ENCODE assay signal across 8 cellular contexts in genomic region chr19:35644206-35644986, GRCh38. TPM values are rescaled to one million over a fixed set of nuclear protein-coding genes. Genes with fewer than 3 reads are reported as not detected.
DNase-seq lines count a peak whose midpoint lies in the region; ATAC-seq and TF ChIP-seq lines count a peak whose summit lies in the region.

No MANE protein-coding gene starts in this region.

- CTCF ChIA-PET in RWPE1 (lab: Yijun Ruan, JAX) = interaction anchor here (0.6 to 1.1 kb wide), 2 partner anchors 89 to 134 kb away, joined by 4 to 5 read pairs; no protein-coding TSS in a partner anchor

- H3K36me3 Mint-ChIP-seq in activated T-helper 2 cell treated with anti-CD3 and anti-CD28 coated beads, Interferon-gamma antibody, Interleukin-2, Interleukin-4, amounts not matched to agents 10 μg/mL and 5 μg/mL and 100 μg/mL, durations not matched to agents 14 hours and 24 hours and 36 hours (ENCODE audit: low read depth) = peaks cover 11% of the 10 kb centered on the region
- H3K36me3 Mint-ChIP-seq in nephron (ENCODE audit: low read depth) = peaks cover 4% of the 10 kb centered on the region

- H3K9me3 Mint-ChIP-seq in activated T-helper 2 cell treated with anti-CD3 and anti-CD28 coated beads, Interferon-gamma antibody, Interleukin-2, Interleukin-4, amounts not matched to agents 10 μg/mL and 5 μg/mL and 100 μg/mL, durations not matched to agents 14 hours and 24 hours and 36 hours = no peaks in the 10 kb centered on the region
- H3K9me3 Mint-ChIP-seq in nephron = no peaks in the 10 kb centered on the region

- peak; percentile 67 for ATAC-seq in GM21825 (IDR thresholded peaks at IDR 0.05; ENCODE audit: unreplicated experiment)

- intact Hi-C loops in activated T-helper 2 cell treated with anti-CD3 and anti-CD28 coated beads, Interferon-gamma antibody, Interleukin-2, Interleukin-4, amounts not matched to agents 10 μg/mL and 5 μg/mL and 100 μg/mL, durations not matched to agents 14 hours and 24 hours and 36 hours (cut with micrococcal nuclease) = loop anchor here (1.0 to 10.0 kb wide), 4 partner anchors 16 to 470 kb away; partner anchors contain the start of genes HAUS5, OVOL3, POLR2I and TBCB

- H3K27me3 Mint-ChIP-seq in activated T-helper 2 cell treated with anti-CD3 and anti-CD28 coated beads, Interferon-gamma antibody, Interleukin-2, Interleukin-4, amounts not matched to agents 10 μg/mL and 5 μg/mL and 100 μg/mL, durations not matched to agents 14 hours and 24 hours and 36 hours (ENCODE audit: low read depth) = no peaks in the 10 kb centered on the region
- H3K27me3 Mint-ChIP-seq in nephron (ENCODE audit: low read depth) = no peaks in the 10 kb centered on the region

- H3K4me1 Mint-ChIP-seq in activated T-helper 2 cell treated with anti-CD3 and anti-CD28 coated beads, Interferon-gamma antibody, Interleukin-2, Interleukin-4, amounts not matched to agents 10 μg/mL and 5 μg/mL and 100 μg/mL, durations not matched to agents 14 hours and 24 hours and 36 hours (ENCODE audit: low read depth) = peaks cover 25% of the 10 kb centered on the region
- peaks cover 12% of the 10 kb centered on the region for H3K4me1 Mint-ChIP-seq in nephron

- TF ChIP-seq CTCF in LNCaP clone FGC (IDR thresholded peaks at IDR 0.05; ENCODE audit: control insufficient read depth, extremely low read depth, insufficient read depth) (no peak), RWPE1 (conservative IDR thresholded peaks at IDR 0.05; ENCODE audit: low read depth) (no peak), fibroblast of pulmonary artery (IDR thresholded peaks at IDR 0.05; ENCODE audit: low read length, missing control alignments) (no peak), nephron (IDR thresholded peaks at IDR 0.05; ENCODE audit: unreplicated experiment in 3 of 3) (no peak)

- H3K4me3 ChIP-seq in LNCaP clone FGC (ENCODE audit: low read depth, low read length) (peak overlapping the region; percentile 60), fibroblast of pulmonary artery (replicated peaks; ENCODE audit: low read depth, low read length) (peak overlapping the region; percentile 60)

- POLR2A ChIA-PET in RWPE1 (lab: Yijun Ruan, JAX; ENCODE audit: low non-redundant PET) = no interaction called here

- DNase-seq in DMS79 (lab: John Stamatoyannopoulos, UW) (peak; percentile 95), LNCaP clone FGC (ENCODE audit: low read depth) (peak; percentile 89), RWPE1 (ENCODE audit: low spot score) (peak; percentile 97), fibroblast of pulmonary artery (ENCODE audit: low read depth) (peak; percentile 94)
- DNase-seq in activated T-helper 2 cell treated with anti-CD3 and anti-CD28 coated beads, Interferon-gamma antibody, Interleukin-2, Interleukin-4, amounts not matched to agents 10 μg/mL and 5 μg/mL and 100 μg/mL, durations not matched to agents 14 hours and 24 hours and 36 hours (ENCODE audit: low spot score) = peak; percentile 96
- peak; percentile 98 for DNase-seq in stimulated activated naive CD4-positive, alpha-beta T cell treated with Interleukin-2 at 50 U/mL for 16 hours (lab: John Stamatoyannopoulos, UW)

- H3K27ac ChIP-seq in RWPE1 = peak overlapping the region; percentile 95

- peak overlapping the region; percentile 79 for H3K4me3 Mint-ChIP-seq in activated T-helper 2 cell treated with anti-CD3 and anti-CD28 coated beads, Interferon-gamma antibody, Interleukin-2, Interleukin-4, amounts not matched to agents 10 μg/mL and 5 μg/mL and 100 μg/mL, durations not matched to agents 14 hours and 24 hours and 36 hours (ENCODE audit: low read depth)
- peak overlapping the region; percentile 86 to 90 (median 90) for H3K4me3 Mint-ChIP-seq in nephron

- peak overlapping the region; percentile 76 for H3K27ac Mint-ChIP-seq in activated T-helper 2 cell treated with anti-CD3 and anti-CD28 coated beads, Interferon-gamma antibody, Interleukin-2, Interleukin-4, amounts not matched to agents 10 μg/mL and 5 μg/mL and 100 μg/mL, durations not matched to agents 14 hours and 24 hours and 36 hours
- H3K27ac Mint-ChIP-seq in nephron = peak overlapping the region; percentile 73 to 96 (median 93)

RNA-seq across cellular contexts. Expression of gene ETV2, which starts 2.9 kb away (rescaled TPM):
- 1.0 and 1.6 TPM in 2 replicates for total RNA-seq in activated T-helper 2 cell treated with anti-CD3 and anti-CD28 coated beads, Interferon-gamma antibody, Interleukin-2, Interleukin-4, amounts not matched to agents 10 μg/mL and 5 μg/mL and 100 μg/mL, durations not matched to agents 14 hours and 24 hours and 36 hours

RNA-seq across cellular contexts. Expression of gene COX6B1, which starts 3.7 kb away (rescaled TPM):
- 431 and 461 TPM in 2 replicates for total RNA-seq in activated T-helper 2 cell treated with anti-CD3 and anti-CD28 coated beads, Interferon-gamma antibody, Interleukin-2, Interleukin-4, amounts not matched to agents 10 μg/mL and 5 μg/mL and 100 μg/mL, durations not matched to agents 14 hours and 24 hours and 36 hours

RNA-seq across cellular contexts. Expression of gene RBM42, which starts 15.6 kb away (rescaled TPM):
- 101 and 102 TPM in 2 replicates for total RNA-seq in activated T-helper 2 cell treated with anti-CD3 and anti-CD28 coated beads, Interferon-gamma antibody, Interleukin-2, Interleukin-4, amounts not matched to agents 10 μg/mL and 5 μg/mL and 100 μg/mL, durations not matched to agents 14 hours and 24 hours and 36 hours

RNA-seq across cellular contexts. Expression of gene UPK1A, which starts 21.9 kb away (rescaled TPM):
- total RNA-seq in activated T-helper 2 cell treated with anti-CD3 and anti-CD28 coated beads, Interferon-gamma antibody, Interleukin-2, Interleukin-4, amounts not matched to agents 10 μg/mL and 5 μg/mL and 100 μg/mL, durations not matched to agents 14 hours and 24 hours and 36 hours = 0.59 and 1.2 TPM in 2 replicates

RNA-seq across cellular contexts. Expression of gene HAUS5, which starts 31.9 kb away (rescaled TPM):
- 42.5 and 43.1 TPM in 2 replicates for total RNA-seq in activated T-helper 2 cell treated with anti-CD3 and anti-CD28 coated beads, Interferon-gamma antibody, Interleukin-2, Interleukin-4, amounts not matched to agents 10 μg/mL and 5 μg/mL and 100 μg/mL, durations not matched to agents 14 hours and 24 hours and 36 hours

Comparison
In these comparisons a context has a peak if more than half of its experiments do, and no peak if none do; other contexts are left out.
1. Peak in every context shown above with its lines: DNase-seq, ATAC-seq, H3K4me3 ChIP-seq and H3K27ac ChIP-seq.